ENCODE assay signal across 18 cellular contexts in genomic region chr5:73946926-73947455, GRCh38.
"Had no signal": no experiment of that assay in that cellular context is flagged by ENCODE, and none has a peak within 500 bp of the region (broad histone marks: within the 10 kb centered on the region; RNA-seq: fewer than 3 reads in every experiment).

No MANE protein-coding gene starts in this region.

- H3K27ac ChIP-seq: colonic mucosa, epithelial cell of prostate, hepatocyte, spleen had no signal

- H3K4me1 ChIP-seq: colonic mucosa, spleen had no signal

- ATAC-seq: activated T-cell treated with anti-CD3 and anti-CD28 coated beads, Interleukin-2, amount 50 U/mL, for 72 hours; left cardiac atrium; naive thymus-derived CD4-positive, alpha-beta T cell; sciatic nerve; stimulated activated memory B cell treated with anti-CD40 and anti-IgM and Interleukin-4, amounts not matched to agents 10 μg/mL and 1 μg/mL and 100 μg/mL, for 72 hours had no signal

- H3K36me3 ChIP-seq: colonic mucosa, spleen had no signal

- H3K9me3 ChIP-seq: colonic mucosa had no signal

- DNase-seq: activated CD4-positive, alpha-beta memory T cell treated with anti-CD3 and anti-CD28 coated beads for 36 hours; activated CD8-positive, alpha-beta memory T cell treated with anti-CD3 and anti-CD28 coated beads, Interleukin-2, amount 50 U/mL, for 4 hours; activated naive CD8-positive, alpha-beta T cell treated with anti-CD3 and anti-CD28 coated beads, Interleukin-2, amount 10 ng/mL, durations not matched to agents 7 days and 5 days; activated T-cell treated with anti-CD3 and anti-CD28 coated beads, Interleukin-2, amount 50 U/mL, for 72 hours; anterior cingulate cortex; colonic mucosa; effector CD4-positive, alpha-beta T cell; left cardiac atrium; naive thymus-derived CD4-positive, alpha-beta T cell; posterior cingulate gyrus; spleen; stimulated activated CD4-positive, alpha-beta T cell treated with anti-CD3 and anti-CD28 coated beads, Interleukin-1b, Interleukin-23, amount 100 ng/mL, for 48 hours had no signal

- H3K27me3 ChIP-seq: colonic mucosa, hepatocyte, spleen had no signal

- H3K4me3 Mint-ChIP-seq: activated CD4-positive, alpha-beta memory T cell treated with anti-CD3 and anti-CD28 coated beads for 36 hours; activated naive CD8-positive, alpha-beta T cell treated with anti-CD3 and anti-CD28 coated beads, Interleukin-2, amount 10 ng/mL, durations not matched to agents 7 days and 5 days; activated T-cell treated with anti-CD3 and anti-CD28 coated beads, Interleukin-2, amount 50 U/mL, for 72 hours; naive thymus-derived CD4-positive, alpha-beta T cell; stimulated activated memory B cell treated with anti-CD40 and anti-IgM and Interleukin-4, amounts not matched to agents 10 μg/mL and 1 μg/mL and 100 μg/mL, for 72 hours had no signal

- H3K4me3 ChIP-seq: colonic mucosa, hepatocyte, lung, spleen had no signal

- H3K27me3 Mint-ChIP-seq: stimulated activated memory B cell treated with anti-CD40 and anti-IgM and Interleukin-4, amounts not matched to agents 10 μg/mL and 1 μg/mL and 100 μg/mL, for 72 hours; type B pancreatic cell had no signal

- H3K36me3 Mint-ChIP-seq: activated CD4-positive, alpha-beta memory T cell treated with anti-CD3 and anti-CD28 coated beads for 36 hours; activated naive CD8-positive, alpha-beta T cell treated with anti-CD3 and anti-CD28 coated beads, Interleukin-2, amount 10 ng/mL, durations not matched to agents 7 days and 5 days; stimulated activated memory B cell treated with anti-CD40 and anti-IgM and Interleukin-4, amounts not matched to agents 10 μg/mL and 1 μg/mL and 100 μg/mL, for 72 hours had no signal

- H3K9me3 Mint-ChIP-seq: activated naive CD8-positive, alpha-beta T cell treated with anti-CD3 and anti-CD28 coated beads, Interleukin-2, amount 10 ng/mL, durations not matched to agents 7 days and 5 days; type B pancreatic cell had no signal

- H3K4me1 Mint-ChIP-seq: activated naive CD8-positive, alpha-beta T cell treated with anti-CD3 and anti-CD28 coated beads, Interleukin-2, amount 10 ng/mL, durations not matched to agents 7 days and 5 days; naive thymus-derived CD4-positive, alpha-beta T cell; stimulated activated memory B cell treated with anti-CD40 and anti-IgM and Interleukin-4, amounts not matched to agents 10 μg/mL and 1 μg/mL and 100 μg/mL, for 72 hours had no signal

- H3K27ac Mint-ChIP-seq: activated CD4-positive, alpha-beta memory T cell treated with anti-CD3 and anti-CD28 coated beads for 36 hours; activated naive CD8-positive, alpha-beta T cell treated with anti-CD3 and anti-CD28 coated beads, Interleukin-2, amount 10 ng/mL, durations not matched to agents 7 days and 5 days; activated T-cell treated with anti-CD3 and anti-CD28 coated beads, Interleukin-2, amount 50 U/mL, for 72 hours; naive thymus-derived CD4-positive, alpha-beta T cell; stimulated activated memory B cell treated with anti-CD40 and anti-IgM and Interleukin-4, amounts not matched to agents 10 μg/mL and 1 μg/mL and 100 μg/mL, for 72 hours; type B pancreatic cell had no signal
